ENCODE assay signal across 17 cellular contexts in genomic region chr3:54599741-54600140, GRCh38.
DNase-seq lines count a peak whose midpoint lies in the region; ATAC-seq and TF ChIP-seq lines count a peak whose summit lies in the region.
"Had no signal": no experiment of that assay in that cellular context is flagged by ENCODE, and none has a peak within 500 bp of the region (broad histone marks: within the 10 kb centered on the region; RNA-seq: fewer than 3 reads in every experiment).

No MANE protein-coding gene starts in this region.

- POLR2A ChIA-PET in RWPE1 (lab: Yijun Ruan, JAX; ENCODE audit: low non-redundant PET): no interaction called here

- TF ChIP-seq CTCF in gastrocnemius medialis (IDR thresholded peaks at IDR 0.05 in 4 of 5, conservative IDR thresholded peaks at IDR 0.05 in 1 of 5) (no peak), RWPE1 (conservative IDR thresholded peaks at IDR 0.05; ENCODE audit: low read depth) (no peak), GM13977 (IDR thresholded peaks at IDR 0.05; ENCODE audit: extremely low read depth, insufficient read depth, missing control alignments) (no peak)

- DNase-seq in NCI-H446 treated with DMSO at 0.1 percent for 48 hours (lab: John Stamatoyannopoulos, UW) (peak; percentile 17), cerebellar cortex (ENCODE audit: low spot score) (peak; percentile 61), left kidney (ENCODE audit: low read depth, low spot score) (peak; percentile 40), gastrocnemius medialis (peak; percentile 33 to 65), HuH-7 (ENCODE audit: low spot score) (no peak), RWPE1 (ENCODE audit: low spot score) (no peak), GM13977 (ENCODE audit: low spot score) (no peak)
- DNase-seq: activated CD4-positive, alpha-beta T cell treated with anti-CD3 and anti-CD28 coated beads for 4 hours; activated naive CD8-positive, alpha-beta T cell treated with anti-CD3 and anti-CD28 coated beads, Interleukin-2, amount 10 ng/mL, durations not matched to agents 7 days and 5 days; activated T-cell treated with anti-CD3 and anti-CD28 coated beads, Interleukin-2, amount 50 U/mL, for 4 hours; nephron progenitor cell; SHP77; stimulated activated naive CD8-positive, alpha-beta T cell treated with anti-CD3 and anti-CD28 coated beads, Interleukin-15, amount 100 ng/mL, for 72 hours had no signal

- peak; percentile 56 to 69 for ATAC-seq in gastrocnemius medialis
- no peak for ATAC-seq in HG02763 (IDR thresholded peaks at IDR 0.05; ENCODE audit: unreplicated experiment)
- ATAC-seq: activated T-cell treated with anti-CD3 and anti-CD28 coated beads, Interleukin-2, amount 50 U/mL, for 4 hours; HepG2; stimulated activated naive CD8-positive, alpha-beta T cell treated with anti-CD3 and anti-CD28 coated beads, Interleukin-15, amount 100 ng/mL, for 72 hours had no signal

- intact Hi-C loops in gastrocnemius medialis (cut with DNase I; ENCODE audit: low total_unique reads): no loop called here

- CTCF ChIA-PET in RWPE1 (lab: Yijun Ruan, JAX): interaction anchor here (0.6 kb wide), 1 partner anchor 13 kb away, joined by 3 read pairs; no protein-coding TSS in a partner anchor

- no peaks in the 10 kb centered on the region for H3K9me3 ChIP-seq in gastrocnemius medialis

- H3K27me3 ChIP-seq in gastrocnemius medialis: no peaks in the 10 kb centered on the region

- in situ Hi-C loops in gastrocnemius medialis (cut with MboI; ENCODE audit: low sequenced_read_pairs in 4 of 4): no loop called here
- in situ Hi-C loops in GM13977 (cut with MboI; ENCODE audit: low pct_unique_long_range_greater_than_20kb, low sequenced_read_pairs, unreplicated experiment): no loop called here

- H3K4me3 ChIP-seq in gastrocnemius medialis: peak overlapping the region; percentile 37 to 54 (median 44)
- H3K4me3 ChIP-seq: smooth muscle cell had no signal

- peaks cover 25 to 29% of the 10 kb centered on the region in 2 donors for H3K4me1 ChIP-seq in gastrocnemius medialis

- H3K27ac ChIP-seq in gastrocnemius medialis (peak overlapping the region; percentile 60 to 83 (median 68)), RWPE1 (no peak overlapping the region)
- H3K27ac ChIP-seq: C4-2B had no signal

- H3K36me3 ChIP-seq in gastrocnemius medialis: no peaks in the 10 kb centered on the region

- no peak for TF ChIP-seq POLR2A in gastrocnemius medialis (IDR thresholded peaks at IDR 0.05)

Comparison
In these comparisons a context has a peak if more than half of its experiments do, and no peak if none do; other contexts are left out.
1. DNase-seq: peak in NCI-H446 treated with DMSO at 0.1 percent for 48 hours (single experiment), cerebellar cortex (single experiment), left kidney (single experiment) and gastrocnemius medialis (2 of 2); none in HuH-7 (single experiment), RWPE1 (single experiment) and GM13977 (single experiment).